6 cellular contexts compared by ENCODE assay signal in genomic region chrX:18809641-18810040, GRCh38.
"Had no signal": no experiment of that assay in that cellular context is flagged by ENCODE, and none has a peak within 500 bp of the region (broad histone marks: within the 10 kb centered on the region; RNA-seq: fewer than 3 reads in every experiment).

No MANE protein-coding gene starts in this region.

- FAIRE-seq: HTR-8/SVneo had no signal

- H3K4me3 ChIP-seq: GM23248, HAP-1 had no signal

- ATAC-seq: HCT116 had no signal

- DNase-seq: GM23248, GOT3, H7 had no signal

- H3K27ac ChIP-seq: GM23248 had no signal

- H3K9me3 ChIP-seq: HAP-1 had no signal

- H3K36me3 ChIP-seq: HAP-1 had no signal
